22 cellular contexts compared by ENCODE assay signal in the genomic region with DNA sequence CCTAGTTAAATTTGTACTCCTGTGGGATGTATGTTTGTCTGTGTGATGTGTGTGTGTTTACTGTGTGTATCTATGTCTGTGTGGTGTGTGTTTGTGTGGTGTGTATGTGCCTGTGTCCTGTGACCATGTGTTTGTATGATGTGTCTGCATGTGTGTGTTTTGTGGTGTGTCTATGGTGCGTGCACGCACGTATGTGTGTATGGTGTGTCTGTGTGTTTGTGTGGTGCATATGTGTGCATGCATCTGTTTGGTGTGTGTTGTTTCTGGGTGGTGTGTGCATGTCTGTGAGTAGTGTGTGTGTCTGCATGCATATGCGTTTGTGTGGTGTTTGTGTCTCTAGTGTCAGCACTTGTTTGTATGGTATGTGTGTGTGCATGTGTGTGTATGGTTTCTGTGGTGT.
DNase-seq lines count a peak whose midpoint lies in the region; ATAC-seq, FAIRE-seq and TF ChIP-seq lines count a peak whose summit lies in the region.
"Had no signal": no experiment of that assay in that cellular context is flagged by ENCODE, and none has a peak within 500 bp of the region (broad histone marks: within the 10 kb centered on the region; RNA-seq: fewer than 3 reads in every experiment).

No MANE protein-coding gene starts in this region.

- H2BK5ac ChIP-seq in neuronal stem cell (ENCODE audit: low read length) = no peak overlapping the region

- CTCF ChIA-PET in HepG2 (lab: Yijun Ruan, JAX; ENCODE audit: low intra/inter-chr PET ratio, low total read pairs) = no interaction called here

- H3K27ac ChIP-seq in HepG2 (ENCODE audit: extremely low read length, insufficient read depth, low read length) (no peak overlapping the region), right lobe of liver (no peak overlapping the region), neuronal stem cell (replicated peaks; ENCODE audit: low read length) (no peak overlapping the region)
- H3K27ac ChIP-seq: 22Rv1, BLaER1, C4-2B, GM23248 had no signal

- in situ Hi-C loops in HepG2 (cut with HindIII; ENCODE audit: extremely low pct_ligation_motif_present, low pct_unique_long_range_greater_than_20kb) = no loop called here

- H2BK12ac ChIP-seq in neuronal stem cell (ENCODE audit: low read length) = no peak overlapping the region

- no peak overlapping the region for H2AK5ac ChIP-seq in neuronal stem cell (ENCODE audit: low read depth, low read length)

- no peaks in the 10 kb centered on the region for H4K20me1 ChIP-seq in HepG2 (ENCODE audit: insufficient read depth, low read length)
- H4K20me1 ChIP-seq: BLaER1 had no signal

- no peak overlapping the region for H3K18ac ChIP-seq in neuronal stem cell (ENCODE audit: low read length)

- no peak for FAIRE-seq in HepG2 (lab: Jason Lieb, UNC)
- peak; percentile 86 for FAIRE-seq in bronchial epithelial cell (lab: Jason Lieb, UNC)
- FAIRE-seq: A204.1, G401.6, GM19239 had no signal

- H3K4me3 ChIP-seq in HepG2 (replicated peaks in 1 of 3; ENCODE audit: insufficient read depth in 1 of 3, low read depth in 2 of 3, low read length in 3 of 3) (no peak overlapping the region), right lobe of liver (no peak overlapping the region), bronchial epithelial cell (ENCODE audit: low read depth, low read length) (no peak overlapping the region), neuronal stem cell (ENCODE audit: low read length in 2 of 2) (peak overlapping the region in 1 of 2 donors; percentile 71)
- H3K4me3 ChIP-seq: BLaER1, GM23248, HAP-1 had no signal

- peak overlapping the region; percentile 90 for H3K14ac ChIP-seq in neuronal stem cell (ENCODE audit: low read length)

- DNase-seq in HepG2 (ENCODE audit: low spot score) = no peak
- no peak for DNase-seq in right lobe of liver
- DNase-seq in bronchial epithelial cell (ENCODE audit: low read depth) = no peak
- DNase-seq in neuronal stem cell (ENCODE audit: low spot score) = no peak
- DNase-seq in epidermal melanocyte (ENCODE audit: insufficient read length, low spot score) = no peak
- DNase-seq in activated T-cell treated with anti-CD3 and anti-CD28 coated beads, Interleukin-2, amount 50 U/mL, for 4 hours = no peak
- DNase-seq: Caco-2; CD4-positive, CD25-positive, alpha-beta regulatory T cell; CD8-positive, alpha-beta T cell; DMS153; DND-41; GM23248; HFFc6 had no signal

- H3K4me3 Mint-ChIP-seq in activated T-cell treated with anti-CD3 and anti-CD28 coated beads, Interleukin-2, amount 50 U/mL, for 4 hours = no peak overlapping the region
- H3K4me3 Mint-ChIP-seq: B cell; CD4-positive, CD25-positive, alpha-beta regulatory T cell; CD8-positive, alpha-beta T cell; HFFc6 had no signal

- POLR2A ChIA-PET in HepG2 (lab: Yijun Ruan, JAX) = no interaction called here

- intact Hi-C loops in HepG2 (cut with micrococcal nuclease; ENCODE audit: unreplicated experiment) = no loop called here
- intact Hi-C loops in right lobe of liver (cut with DNase I) = no loop called here

- no peak overlapping the region for H3K4ac ChIP-seq in neuronal stem cell (ENCODE audit: low read length)

- no TSS peak for BruUV-seq in HepG2 (replicated peaks; lab: Mats Ljungman, UMichigan)

- H3K4me2 ChIP-seq in HepG2 (ENCODE audit: low read depth, low read length) (no peak overlapping the region), neuronal stem cell (ENCODE audit: insufficient read depth, low read length, poor library complexity, severe bottlenecking) (no peak overlapping the region)
- H3K4me2 ChIP-seq: BLaER1 had no signal

- no peak overlapping the region for H4K8ac ChIP-seq in neuronal stem cell (ENCODE audit: low read depth, low read length)

- TF ChIP-seq RAD21 in HepG2 (CRISPR knock-in tag; IDR thresholded peaks at IDR 0.05) = no peak

- TF ChIP-seq EP300 in HepG2 (IDR thresholded peaks at IDR 0.05; ENCODE audit: low read depth in 2 of 2, low read length in 2 of 2) (no peak), HepG2 (CRISPR knock-in tag; IDR thresholded peaks at IDR 0.05; ENCODE audit: borderline replicate concordance) (no peak)

- 0 out of 2 replicates have a peak, but pooled peaks cover 4% of the 10 kb centered on the region for H3K9me3 ChIP-seq in HepG2 (ENCODE audit: low read length)
- no peaks in the 10 kb centered on the region for H3K9me3 ChIP-seq in right lobe of liver
- peaks cover 0 to 3% of the 10 kb centered on the region in 2 donors for H3K9me3 ChIP-seq in neuronal stem cell (replicated peaks in 1 of 2; ENCODE audit: control insufficient read depth in 2 of 2, insufficient read depth in 1 of 2, low read depth in 1 of 2, low read length in 2 of 2)
- H3K9me3 ChIP-seq: BLaER1, Caco-2, HAP-1 had no signal

- H3K79me1 ChIP-seq in neuronal stem cell (ENCODE audit: low read depth, low read length) = peaks cover 3% of the 10 kb centered on the region

- H3K4me1 Mint-ChIP-seq in activated T-cell treated with anti-CD3 and anti-CD28 coated beads, Interleukin-2, amount 50 U/mL, for 4 hours (ENCODE audit: low read depth) = no peaks in the 10 kb centered on the region
- H3K4me1 Mint-ChIP-seq: B cell; CD4-positive, CD25-positive, alpha-beta regulatory T cell had no signal

- H3K27me3 Mint-ChIP-seq in activated T-cell treated with anti-CD3 and anti-CD28 coated beads, Interleukin-2, amount 50 U/mL, for 4 hours (ENCODE audit: low read depth) = no peaks in the 10 kb centered on the region
- H3K27me3 Mint-ChIP-seq: B cell; CD4-positive, CD25-positive, alpha-beta regulatory T cell had no signal

- no peak overlapping the region for H3K9ac ChIP-seq in HepG2 (ENCODE audit: insufficient read depth, low read depth, low read length)
- H3K9ac ChIP-seq in neuronal stem cell (ENCODE audit: low read depth, low read length, poor library complexity) = peak overlapping the region; percentile 66
- H3K9ac ChIP-seq: BLaER1, GM23248 had no signal

- H3K23ac ChIP-seq in neuronal stem cell (ENCODE audit: low read depth, low read length, poor library complexity) = peak overlapping the region; percentile 25

- H2AFZ ChIP-seq in HepG2 (ENCODE audit: low read length) (no peak overlapping the region), neuronal stem cell (ENCODE audit: low read length) (no peak overlapping the region)
- H2AFZ ChIP-seq: GM23248 had no signal

- no peak overlapping the region for H4K91ac ChIP-seq in neuronal stem cell (ENCODE audit: low read depth, low read length, poor library complexity)

- no peaks in the 10 kb centered on the region for H3K79me2 ChIP-seq in HepG2 (ENCODE audit: insufficient read depth, low read length)

- TF ChIP-seq CTCF in HepG2 (CRISPR knock-in tag; IDR thresholded peaks at IDR 0.05) = no peak
- no peak for TF ChIP-seq CTCF in right lobe of liver (IDR thresholded peaks at IDR 0.05)
- TF ChIP-seq CTCF in bronchial epithelial cell (IDR thresholded peaks at IDR 0.05; ENCODE audit: insufficient read depth, low read length, severe bottlenecking) = no peak

- no peaks in the 10 kb centered on the region for H3K4me1 ChIP-seq in HepG2 (ENCODE audit: insufficient read depth, low read length)
- H3K4me1 ChIP-seq in right lobe of liver = no peaks in the 10 kb centered on the region
- H3K4me1 ChIP-seq in neuronal stem cell (ENCODE audit: control insufficient read depth in 2 of 2, insufficient read depth in 1 of 2, low read depth in 1 of 2, low read length in 2 of 2) = peaks cover 0 to 2% of the 10 kb centered on the region in 2 donors
- H3K4me1 ChIP-seq: BLaER1, Caco-2, HAP-1 had no signal

- H3K9me3 Mint-ChIP-seq in activated T-cell treated with anti-CD3 and anti-CD28 coated beads, Interleukin-2, amount 50 U/mL, for 4 hours = peaks cover 22% of the 10 kb centered on the region

- no peak for ATAC-seq in HepG2
- ATAC-seq in right lobe of liver = no peak
- ATAC-seq in HG03565 (IDR thresholded peaks at IDR 0.05; ENCODE audit: unreplicated experiment) = no peak
- ATAC-seq in activated T-cell treated with anti-CD3 and anti-CD28 coated beads, Interleukin-2, amount 50 U/mL, for 4 hours = no peak
- ATAC-seq: CD8-positive, alpha-beta T cell had no signal

- no peaks in the 10 kb centered on the region for H3K36me3 Mint-ChIP-seq in activated T-cell treated with anti-CD3 and anti-CD28 coated beads, Interleukin-2, amount 50 U/mL, for 4 hours (ENCODE audit: insufficient read depth)
- H3K36me3 Mint-ChIP-seq: CD4-positive, CD25-positive, alpha-beta regulatory T cell; CD8-positive, alpha-beta T cell had no signal

- no peak overlapping the region for H2BK15ac ChIP-seq in neuronal stem cell (ENCODE audit: low read length)

- H3K36me3 ChIP-seq in HepG2 (replicated peaks in 1 of 2; ENCODE audit: control insufficient read depth in 1 of 2, insufficient read depth in 2 of 2, low read length in 2 of 2) (no peaks in the 10 kb centered on the region), right lobe of liver (no peaks in the 10 kb centered on the region), bronchial epithelial cell (ENCODE audit: control insufficient read depth, insufficient read depth, low read length) (no peaks in the 10 kb centered on the region), neuronal stem cell (replicated peaks in 1 of 2; ENCODE audit: control insufficient read depth in 2 of 2, insufficient read depth in 2 of 2, low read length in 2 of 2) (no peaks in the 10 kb centered on the region)
- H3K36me3 ChIP-seq: BLaER1, HAP-1 had no signal

- H2BK120ac ChIP-seq in neuronal stem cell (ENCODE audit: low read depth, low read length) = no peak overlapping the region

- no peak for TF ChIP-seq POLR2A in HepG2 (IDR thresholded peaks at IDR 0.05; ENCODE audit: insufficient read depth in 1 of 2, low read depth in 2 of 2, low read length in 2 of 2)
- TF ChIP-seq POLR2A in right lobe of liver (IDR thresholded peaks at IDR 0.05) = no peak

- 63% methylated on average over 4 of the region's 4 CpGs for WGBS in HepG2 (ENCODE audit: low lambda C conversion rate)
- WGBS in right lobe of liver (ENCODE audit: insufficient coverage, low coverage, low lambda C conversion rate, missing lambda C conversion rate) = 67% methylated on average over 1 of the region's 4 CpGs
- no CpG with 5 or more reads among the region's 4 CpGs for WGBS in neuronal stem cell (ENCODE audit: extremely low coverage in 2 of 2, insufficient read length in 2 of 2, insufficient replicate concordance in 1 of 2), 2 donors

- no peaks in the 10 kb centered on the region for H3K27me3 ChIP-seq in HepG2 (ENCODE audit: control insufficient read depth in 1 of 2, insufficient read depth in 2 of 2, low read length in 2 of 2)
- H3K27me3 ChIP-seq in right lobe of liver = no peaks in the 10 kb centered on the region
- no peaks in the 10 kb centered on the region for H3K27me3 ChIP-seq in bronchial epithelial cell (ENCODE audit: control insufficient read depth, insufficient read depth, low read length)
- no peaks in the 10 kb centered on the region for H3K27me3 ChIP-seq in neuronal stem cell (ENCODE audit: control insufficient read depth in 3 of 3, insufficient read depth in 3 of 3, low read depth in 1 of 3, low read length in 3 of 3)
- H3K27me3 ChIP-seq: BLaER1 had no signal

TF ChIP-seq in HepG2, 621 proteins besides CTCF, POLR2A, EP300 and RAD21 (continues in another document):
- TF ChIP-seq NFRKB (IDR thresholded peaks at IDR 0.05) (0 out of 2 replicates have a peak, but pooled peaks have one; percentile 19), ZC3H13 (CRISPR knock-in tag; IDR thresholded peaks at IDR 0.05) (no peak), TP53 (CRISPR knock-in tag; conservative IDR thresholded peaks at IDR 0.05) (no peak), PLRG1 (conservative IDR thresholded peaks at IDR 0.05) (peak; percentile 61; the same call in 1 of the 2 replicates), JARID2 (CRISPR knock-in tag; IDR thresholded peaks at IDR 0.05; ENCODE audit: insufficient replicate concordance) (no peak)
